Comparison of ENCODE assay signal across 20 cellular contexts in genomic region chr9:136470792-136471469, GRCh38.
"Had no signal": no experiment of that assay in that cellular context is flagged by ENCODE, and none has a peak within 500 bp of the region (broad histone marks: within the 10 kb centered on the region; RNA-seq: fewer than 3 reads in every experiment).

No MANE protein-coding gene starts in this region.

- H3K9me3 ChIP-seq: adrenal gland had no signal

- H3K4me3 Mint-ChIP-seq: activated CD4-positive, alpha-beta T cell treated with anti-CD3 and anti-CD28 coated beads for 36 hours; activated CD8-positive, alpha-beta T cell treated with anti-CD3 and anti-CD28 coated beads for 36 hours; activated naive CD8-positive, alpha-beta T cell treated with anti-CD3 and anti-CD28 coated beads, Interleukin-2, amount 10 ng/mL, durations not matched to agents 7 days and 5 days; activated T-cell treated with anti-CD3 and anti-CD28 coated beads, Interleukin-2, amount 50 U/mL, for 72 hours; T-cell had no signal

- H3K27ac ChIP-seq: adrenal gland, SK-N-MC, VCaP had no signal

- H3K27me3 Mint-ChIP-seq: activated CD4-positive, alpha-beta T cell treated with anti-CD3 and anti-CD28 coated beads for 36 hours; activated CD8-positive, alpha-beta T cell treated with anti-CD3 and anti-CD28 coated beads for 36 hours; activated naive CD8-positive, alpha-beta T cell treated with anti-CD3 and anti-CD28 coated beads, Interleukin-2, amount 10 ng/mL, durations not matched to agents 7 days and 5 days; T-cell had no signal

- H3K4me1 Mint-ChIP-seq: activated CD4-positive, alpha-beta T cell treated with anti-CD3 and anti-CD28 coated beads for 36 hours had no signal

- H3K27me3 ChIP-seq: adrenal gland had no signal

- DNase-seq: activated CD4-positive, alpha-beta T cell treated with anti-CD3 and anti-CD28 coated beads for 36 hours; activated CD8-positive, alpha-beta memory T cell treated with anti-CD3 and anti-CD28 coated beads, Interleukin-2, amount 50 U/mL, for 4 hours; activated CD8-positive, alpha-beta T cell treated with anti-CD3 and anti-CD28 coated beads for 36 hours; activated naive CD4-positive, alpha-beta T cell treated with anti-CD3 and anti-CD28 coated beads, Interleukin-2, amount 50 U/mL, for 16 hours; activated naive CD8-positive, alpha-beta T cell treated with anti-CD3 and anti-CD28 coated beads, Interleukin-2, amount 10 ng/mL, durations not matched to agents 7 days and 5 days; activated T-cell treated with anti-CD3 and anti-CD28 coated beads, Interleukin-2, amount 50 U/mL, for 72 hours; anterior cingulate cortex; KG1; NCI-H1048; NCI-H1694; NCI-H2029; NCI-H2107; NCI-H2171 treated with DMSO at 0.1 percent for 48 hours; NCI-H510A treated with DMSO at 0.1 percent for 48 hours; NCI-H69; SIG-M5; T-cell had no signal

- H3K9me3 Mint-ChIP-seq: activated CD8-positive, alpha-beta T cell treated with anti-CD3 and anti-CD28 coated beads for 36 hours; activated naive CD8-positive, alpha-beta T cell treated with anti-CD3 and anti-CD28 coated beads, Interleukin-2, amount 10 ng/mL, durations not matched to agents 7 days and 5 days; activated T-cell treated with anti-CD3 and anti-CD28 coated beads, Interleukin-2, amount 50 U/mL, for 72 hours; T-cell had no signal

- H3K27ac Mint-ChIP-seq: activated CD4-positive, alpha-beta T cell treated with anti-CD3 and anti-CD28 coated beads for 36 hours; activated CD8-positive, alpha-beta T cell treated with anti-CD3 and anti-CD28 coated beads for 36 hours; activated naive CD8-positive, alpha-beta T cell treated with anti-CD3 and anti-CD28 coated beads, Interleukin-2, amount 10 ng/mL, durations not matched to agents 7 days and 5 days; activated T-cell treated with anti-CD3 and anti-CD28 coated beads, Interleukin-2, amount 50 U/mL, for 72 hours; T-cell had no signal

- H3K4me3 ChIP-seq: adrenal gland, SK-N-MC had no signal

- ATAC-seq: activated CD4-positive, alpha-beta T cell treated with anti-CD3 and anti-CD28 coated beads for 36 hours; activated CD8-positive, alpha-beta T cell treated with anti-CD3 and anti-CD28 coated beads for 36 hours; activated T-cell treated with anti-CD3 and anti-CD28 coated beads, Interleukin-2, amount 50 U/mL, for 72 hours; T-cell had no signal
